ENCODE assay signal across 17 cellular contexts in the genomic region with DNA sequence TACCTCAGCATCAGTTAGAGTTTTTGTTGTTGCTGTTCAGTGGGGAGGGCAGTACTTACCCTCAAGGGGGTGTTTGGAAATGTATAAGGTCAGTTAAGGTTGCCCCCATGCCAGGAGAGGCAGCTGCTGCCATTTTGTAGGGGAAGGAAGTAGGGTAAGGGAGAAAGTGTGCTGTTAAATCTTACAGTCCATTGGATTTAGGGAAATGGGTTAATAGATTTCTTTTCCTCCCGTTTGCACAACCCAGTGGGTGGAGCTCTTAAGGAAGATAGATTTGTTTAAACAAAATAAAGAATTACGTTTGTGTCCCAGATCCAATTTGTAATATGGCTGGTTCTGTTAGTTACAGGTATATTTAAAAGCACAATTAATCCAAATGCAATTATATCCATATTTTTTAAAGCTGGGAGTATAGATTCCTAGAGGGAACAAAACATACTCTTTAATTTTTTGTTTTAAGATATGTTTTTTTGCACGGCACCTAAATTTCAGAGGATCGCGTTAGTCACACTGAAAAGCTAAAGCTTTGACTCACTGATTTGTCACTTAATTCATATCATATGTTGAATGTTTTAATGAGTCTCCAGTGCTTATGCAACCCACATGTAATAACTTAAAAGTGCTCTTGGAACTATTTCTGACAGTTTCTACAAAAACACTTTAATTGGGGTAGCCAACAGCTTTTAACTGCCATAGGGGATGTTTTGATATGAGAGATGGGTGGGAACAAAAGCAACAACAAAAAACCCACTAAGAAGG. TPM values are rescaled to one million over a fixed set of nuclear protein-coding genes. Genes with fewer than 3 reads are reported as not detected.
A peak's percentile ranks its signal among the peaks of the same experiment; 100 is the strongest.
DNase-seq lines count a peak whose midpoint lies in the region; ATAC-seq and TF ChIP-seq lines count a peak whose summit lies in the region.
"Had no signal": no experiment of that assay in that cellular context is flagged by ENCODE, and none has a peak within 500 bp of the region (broad histone marks: within the 10 kb centered on the region; RNA-seq: fewer than 3 reads in every experiment).

No MANE protein-coding gene starts in this region.

- H3K4me1 Mint-ChIP-seq in CD8-positive, alpha-beta T cell (ENCODE audit: low read depth), result no peaks in the 10 kb centered on the region
- H3K4me1 Mint-ChIP-seq: stimulated activated naive CD8-positive, alpha-beta T cell treated with anti-CD3 and anti-CD28 coated beads, Interleukin-15, amount 100 ng/mL, for 72 hours had no signal

- POLR2A ChIA-PET in CD8-positive, alpha-beta T cell (lab: Charles Lee), result no interaction called here

- peaks cover 19% of the 10 kb centered on the region for H3K27me3 Mint-ChIP-seq in CD8-positive, alpha-beta T cell (ENCODE audit: low read depth)

- ATAC-seq in RWPE2 (ENCODE audit: low read depth), result peak; percentile 55
- ATAC-seq in esophagus mucosa, result peak; percentile 51
- ATAC-seq in CD8-positive, alpha-beta T cell, result no peak
- ATAC-seq: Right ventricle myocardium inferior; stimulated activated naive CD8-positive, alpha-beta T cell treated with anti-CD3 and anti-CD28 coated beads, Interleukin-15, amount 100 ng/mL, for 72 hours had no signal

- H3K27ac Mint-ChIP-seq in CD8-positive, alpha-beta T cell, result no peak overlapping the region

- DNase-seq in GM04503 (ENCODE audit: low read depth) (peak; percentile 72), RWPE2 (ENCODE audit: low spot score) (no peak), skeletal muscle cell (ENCODE audit: low read depth) (peak; percentile 68), GM19240 (ENCODE audit: insufficient read length, low spot score) (no peak), SKM-1 (lab: John Stamatoyannopoulos, UW; ENCODE audit: unreplicated experiment) (no peak), NCI-H1930 (lab: John Stamatoyannopoulos, UW) (no peak)
- no peak for DNase-seq in CD8-positive, alpha-beta T cell
- DNase-seq: Calu3; effector CD8-positive, alpha-beta T cell; NCI-H1092; NCI-H526; stimulated activated CD4-positive, alpha-beta T cell treated with anti-CD3 and anti-CD28 coated beads, Interleukin-4, amount 100 ng/mL, for 1 hour; stimulated activated naive CD8-positive, alpha-beta T cell treated with anti-CD3 and anti-CD28 coated beads, Interleukin-15, amount 100 ng/mL, for 72 hours had no signal

- no peak overlapping the region for H3K4me3 Mint-ChIP-seq in CD8-positive, alpha-beta T cell
- H3K4me3 Mint-ChIP-seq: stimulated activated naive CD8-positive, alpha-beta T cell treated with anti-CD3 and anti-CD28 coated beads, Interleukin-15, amount 100 ng/mL, for 72 hours had no signal

- TF ChIP-seq CTCF in RWPE2 (IDR thresholded peaks at IDR 0.05; ENCODE audit: poor library complexity, severe bottlenecking), result no peak
- TF ChIP-seq CTCF in CD8-positive, alpha-beta T cell (IDR thresholded peaks at IDR 0.05), result no peak

- peak overlapping the region; percentile 46 for H3K27ac ChIP-seq in RWPE2 (ENCODE audit: poor library complexity, severe bottlenecking)
- H3K27ac ChIP-seq in CD8-positive, alpha-beta T cell (ENCODE audit: low read depth, low read length), result no peak overlapping the region
- H3K27ac ChIP-seq: parathyroid adenoma, VCaP had no signal

- no peaks in the 10 kb centered on the region for H3K36me3 Mint-ChIP-seq in CD8-positive, alpha-beta T cell

- H3K9me3 ChIP-seq in RWPE2 (ENCODE audit: severe bottlenecking), result no peaks in the 10 kb centered on the region
- H3K9me3 ChIP-seq in CD8-positive, alpha-beta T cell (ENCODE audit: low read length), result no peaks in the 10 kb centered on the region

- H3K4me1 ChIP-seq in RWPE2 (ENCODE audit: insufficient read depth, poor library complexity, severe bottlenecking), result peaks cover 28% of the 10 kb centered on the region
- H3K4me1 ChIP-seq in CD8-positive, alpha-beta T cell (ENCODE audit: insufficient read depth, low read length), result no peaks in the 10 kb centered on the region
- H3K4me1 ChIP-seq: parathyroid adenoma had no signal

- no peaks in the 10 kb centered on the region for H3K27me3 ChIP-seq in RWPE2 (ENCODE audit: insufficient read depth, poor library complexity, severe bottlenecking)
- H3K27me3 ChIP-seq in CD8-positive, alpha-beta T cell (ENCODE audit: insufficient read depth, low read length), result no peaks in the 10 kb centered on the region

- CTCF ChIA-PET in CD8-positive, alpha-beta T cell (lab: Charles Lee), result no interaction called here

- no peaks in the 10 kb centered on the region for H3K9me3 Mint-ChIP-seq in CD8-positive, alpha-beta T cell
- H3K9me3 Mint-ChIP-seq: stimulated activated naive CD8-positive, alpha-beta T cell treated with anti-CD3 and anti-CD28 coated beads, Interleukin-15, amount 100 ng/mL, for 72 hours had no signal

- H3K4me3 ChIP-seq in RWPE2 (ENCODE audit: severe bottlenecking) (no peak overlapping the region), skeletal muscle cell (ENCODE audit: low read depth, low read length) (no peak overlapping the region)
- H3K4me3 ChIP-seq in CD8-positive, alpha-beta T cell (ENCODE audit: low read depth, low read length), result no peak overlapping the region

- H3K36me3 ChIP-seq in RWPE2 (ENCODE audit: low read depth), result no peaks in the 10 kb centered on the region
- H3K36me3 ChIP-seq in CD8-positive, alpha-beta T cell (ENCODE audit: insufficient read depth, low read length), result no peaks in the 10 kb centered on the region

- intact Hi-C loops in CD8-positive, alpha-beta T cell (cut with DNase I, micrococcal nuclease), result no loop called here

RNA-seq across cellular contexts. Expression of gene CWC22, which starts 9.0 kb away (rescaled TPM):
- total RNA-seq in esophagus mucosa, result 11.1 TPM
- 10 to 100 TPM; 13.8 to 15.3 TPM for total RNA-seq in CD8-positive, alpha-beta T cell

Comparison
In these comparisons a context has a peak if more than half of its experiments do, and no peak if none do; other contexts are left out.
1. DNase-seq: peak in GM04503 (single experiment) and skeletal muscle cell (single experiment); none in RWPE2 (single experiment), GM19240 (single experiment), CD8-positive, alpha-beta T cell (0 of 7), SKM-1 (single experiment) and NCI-H1930 (0 of 2).